8 cellular contexts compared by ENCODE assay signal in genomic region chr20:20051767-20052073, GRCh38. TPM values are rescaled to one million over a fixed set of nuclear protein-coding genes. Genes with fewer than 3 reads are reported as not detected.
DNase-seq lines count a peak whose midpoint lies in the region; ATAC-seq and TF ChIP-seq lines count a peak whose summit lies in the region.

No MANE protein-coding gene starts in this region.

- H3K9me3 ChIP-seq in skeletal muscle tissue (ENCODE audit: control insufficient read depth in 3 of 3, low read length in 3 of 3), result no peaks in the 10 kb centered on the region

- TF ChIP-seq CTCF in foreskin keratinocyte (conservative IDR thresholded peaks at IDR 0.05), result no peak

- intact Hi-C loops in activated CD4-positive, alpha-beta T cell treated with anti-CD3 and anti-CD28 coated beads, Interleukin-2, amount 10 ng/mL, durations not matched to agents 24 days and 14 days (cut with micrococcal nuclease), result loop anchor here (1.0 kb wide), 3 partner anchors 34 to 1252 kb away; partner anchors contain the start of genes NAA20, RALGAPA2 and XRN2

- ATAC-seq in SK-N-SH treated with all-trans-retinoic acid at 6 μM for 48 hours (peak; percentile 39), foreskin keratinocyte (peak; percentile 33), GM19463 (IDR thresholded peaks at IDR 0.05; ENCODE audit: unreplicated experiment) (no peak), HG03159 (IDR thresholded peaks at IDR 0.05; ENCODE audit: unreplicated experiment) (no peak)

- H3K4me3 Mint-ChIP-seq in activated CD4-positive, alpha-beta T cell treated with anti-CD3 and anti-CD28 coated beads, Interleukin-2, amount 10 ng/mL, durations not matched to agents 24 days and 14 days, result peak overlapping the region; percentile 98

- H3K36me3 ChIP-seq in skeletal muscle tissue (ENCODE audit: control insufficient read depth in 3 of 3, insufficient read depth in 3 of 3, low read length in 3 of 3), result peaks cover 25 to 37% (median 34%) of the 10 kb centered on the region in 3 donors

- peaks cover 10% of the 10 kb centered on the region for H3K4me1 Mint-ChIP-seq in activated CD4-positive, alpha-beta T cell treated with anti-CD3 and anti-CD28 coated beads, Interleukin-2, amount 10 ng/mL, durations not matched to agents 24 days and 14 days

- H3K9ac ChIP-seq in skeletal muscle tissue (ENCODE audit: low read depth in 1 of 3, low read length in 3 of 3), result peak overlapping the region; percentile 87 to 96 (median 95)

- no peaks in the 10 kb centered on the region for H3K27me3 ChIP-seq in foreskin keratinocyte
- H3K27me3 ChIP-seq in skeletal muscle tissue (ENCODE audit: control insufficient read depth in 3 of 3, insufficient read depth in 3 of 3, low read length in 3 of 3), result no peaks in the 10 kb centered on the region

- peaks cover 1% of the 10 kb centered on the region for H3K27me3 Mint-ChIP-seq in activated CD4-positive, alpha-beta T cell treated with anti-CD3 and anti-CD28 coated beads, Interleukin-2, amount 10 ng/mL, durations not matched to agents 24 days and 14 days

- peak overlapping the region; percentile 95 to 98 (median 95) for H3K4me3 ChIP-seq in skeletal muscle tissue (ENCODE audit: low read length in 3 of 3)

- H3K27ac Mint-ChIP-seq in activated CD4-positive, alpha-beta T cell treated with anti-CD3 and anti-CD28 coated beads, Interleukin-2, amount 10 ng/mL, durations not matched to agents 24 days and 14 days, result peak overlapping the region; percentile 96

- no peaks in the 10 kb centered on the region for H3K9me3 Mint-ChIP-seq in activated CD4-positive, alpha-beta T cell treated with anti-CD3 and anti-CD28 coated beads, Interleukin-2, amount 10 ng/mL, durations not matched to agents 24 days and 14 days

- H3K36me3 Mint-ChIP-seq in activated CD4-positive, alpha-beta T cell treated with anti-CD3 and anti-CD28 coated beads, Interleukin-2, amount 10 ng/mL, durations not matched to agents 24 days and 14 days (ENCODE audit: low read depth), result peaks cover 34% of the 10 kb centered on the region

- H3K4me1 ChIP-seq in foreskin keratinocyte (no peaks in the 10 kb centered on the region), skeletal muscle tissue (ENCODE audit: control insufficient read depth in 3 of 3, insufficient read depth in 3 of 3, low read length in 3 of 3) (peaks cover 5 to 12% (median 11%) of the 10 kb centered on the region in 3 donors)

- no peak for DNase-seq in activated CD4-positive, alpha-beta T cell treated with anti-CD3 and anti-CD28 coated beads, Interleukin-2, amount 10 ng/mL, durations not matched to agents 24 days and 14 days
- DNase-seq in activated CD4-positive, alpha-beta T cell treated with anti-CD3 and anti-CD28 coated beads for 48 hours, result no peak
- DNase-seq in foreskin keratinocyte (no peak), nucleus accumbens (lab: John Stamatoyannopoulos, UW) (no peak)

- H3K27ac ChIP-seq in foreskin keratinocyte, result peak overlapping the region; percentile 93
- peak overlapping the region; percentile 89 for H3K27ac ChIP-seq in skeletal muscle tissue (ENCODE audit: low read depth, low read length)

TF ChIP-seq in SK-N-SH treated with all-trans-retinoic acid at 6 μM for 48 hours, 23 proteins besides CTCF, POLR2A, EP300 and RAD21:
- TF ChIP-seq ZFP3 (CRISPR knock-in tag; IDR thresholded peaks at IDR 0.05) (peak; percentile 87), CSRNP3 (CRISPR knock-in tag; IDR thresholded peaks at IDR 0.05) (no peak)

RNA-seq across cellular contexts. Expression of gene CRNKL1, which starts 0.5 kb away (rescaled TPM):
- 22.7 and 25.1 TPM in 2 replicates for total RNA-seq in activated CD4-positive, alpha-beta T cell treated with anti-CD3 and anti-CD28 coated beads, Interleukin-2, amount 10 ng/mL, durations not matched to agents 24 days and 14 days
- total RNA-seq in foreskin keratinocyte (19.6 and 22.9 TPM in 2 replicates), skeletal muscle tissue (38.1 TPM)
- 18.6 and 20.9 TPM in 2 replicates for polyA plus RNA-seq in foreskin keratinocyte

RNA-seq across cellular contexts. Expression of gene CFAP61, which starts 0.6 kb away (rescaled TPM):
- not detected in 2 replicates for total RNA-seq in activated CD4-positive, alpha-beta T cell treated with anti-CD3 and anti-CD28 coated beads, Interleukin-2, amount 10 ng/mL, durations not matched to agents 24 days and 14 days
- total RNA-seq in foreskin keratinocyte (not detected in 2 replicates), skeletal muscle tissue (1.0 TPM)
- 0.03 TPM in 1 of 2 replicates, not detected in the other for polyA plus RNA-seq in foreskin keratinocyte

RNA-seq across cellular contexts. Expression of gene NAA20, which starts 34.6 kb away (rescaled TPM):
- total RNA-seq in activated CD4-positive, alpha-beta T cell treated with anti-CD3 and anti-CD28 coated beads, Interleukin-2, amount 10 ng/mL, durations not matched to agents 24 days and 14 days, result 85.4 and 96.4 TPM in 2 replicates
- total RNA-seq in foreskin keratinocyte (110 and 118 TPM in 2 replicates), skeletal muscle tissue (58.5 TPM)
- 134 and 141 TPM in 2 replicates for polyA plus RNA-seq in foreskin keratinocyte

Comparison
In these comparisons a context has a peak if more than half of its experiments do, and no peak if none do; other contexts are left out.
1. ATAC-seq: peak in SK-N-SH treated with all-trans-retinoic acid at 6 μM for 48 hours (single experiment) and foreskin keratinocyte (single experiment); none in GM19463 (single experiment) and HG03159 (single experiment).